ENCODE assay signal across 1 cellular context in the genomic region with DNA sequence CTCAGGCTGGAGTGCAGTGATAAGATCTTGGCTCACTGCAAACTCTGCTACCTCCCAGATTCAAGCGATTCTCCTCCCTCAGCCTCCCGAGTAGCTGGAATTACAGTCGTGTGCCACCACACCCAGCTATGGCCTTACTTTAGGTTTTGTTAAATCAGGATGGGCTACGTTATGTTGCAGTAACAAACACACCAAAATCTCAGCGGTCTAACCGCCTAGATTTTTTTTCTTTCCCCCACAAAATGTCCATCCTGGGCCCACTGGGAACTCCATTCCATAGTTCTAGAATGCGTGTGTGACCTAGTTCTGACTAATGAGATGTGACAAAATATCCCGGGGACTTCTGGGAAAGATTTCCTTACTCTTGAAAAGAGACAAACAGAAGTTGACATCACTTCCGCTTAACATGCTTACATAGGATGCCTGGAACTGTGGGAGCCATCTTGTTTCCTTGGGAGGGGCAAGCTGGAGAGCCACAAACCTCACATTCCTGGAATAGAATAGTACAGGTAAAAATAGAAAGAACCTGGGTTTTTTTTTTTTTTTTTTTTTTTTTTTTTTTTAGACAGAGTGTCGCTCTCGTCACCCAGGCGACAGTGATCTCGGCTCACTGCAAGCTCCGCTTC.
TF ChIP-seq lines count a peak whose summit lies in the region.

No MANE protein-coding gene starts in this region.

TF ChIP-seq in GM23338, 12 proteins besides CTCF, POLR2A, EP300 and RAD21 (continued from another document):
- TF ChIP-seq, protein P1, sequence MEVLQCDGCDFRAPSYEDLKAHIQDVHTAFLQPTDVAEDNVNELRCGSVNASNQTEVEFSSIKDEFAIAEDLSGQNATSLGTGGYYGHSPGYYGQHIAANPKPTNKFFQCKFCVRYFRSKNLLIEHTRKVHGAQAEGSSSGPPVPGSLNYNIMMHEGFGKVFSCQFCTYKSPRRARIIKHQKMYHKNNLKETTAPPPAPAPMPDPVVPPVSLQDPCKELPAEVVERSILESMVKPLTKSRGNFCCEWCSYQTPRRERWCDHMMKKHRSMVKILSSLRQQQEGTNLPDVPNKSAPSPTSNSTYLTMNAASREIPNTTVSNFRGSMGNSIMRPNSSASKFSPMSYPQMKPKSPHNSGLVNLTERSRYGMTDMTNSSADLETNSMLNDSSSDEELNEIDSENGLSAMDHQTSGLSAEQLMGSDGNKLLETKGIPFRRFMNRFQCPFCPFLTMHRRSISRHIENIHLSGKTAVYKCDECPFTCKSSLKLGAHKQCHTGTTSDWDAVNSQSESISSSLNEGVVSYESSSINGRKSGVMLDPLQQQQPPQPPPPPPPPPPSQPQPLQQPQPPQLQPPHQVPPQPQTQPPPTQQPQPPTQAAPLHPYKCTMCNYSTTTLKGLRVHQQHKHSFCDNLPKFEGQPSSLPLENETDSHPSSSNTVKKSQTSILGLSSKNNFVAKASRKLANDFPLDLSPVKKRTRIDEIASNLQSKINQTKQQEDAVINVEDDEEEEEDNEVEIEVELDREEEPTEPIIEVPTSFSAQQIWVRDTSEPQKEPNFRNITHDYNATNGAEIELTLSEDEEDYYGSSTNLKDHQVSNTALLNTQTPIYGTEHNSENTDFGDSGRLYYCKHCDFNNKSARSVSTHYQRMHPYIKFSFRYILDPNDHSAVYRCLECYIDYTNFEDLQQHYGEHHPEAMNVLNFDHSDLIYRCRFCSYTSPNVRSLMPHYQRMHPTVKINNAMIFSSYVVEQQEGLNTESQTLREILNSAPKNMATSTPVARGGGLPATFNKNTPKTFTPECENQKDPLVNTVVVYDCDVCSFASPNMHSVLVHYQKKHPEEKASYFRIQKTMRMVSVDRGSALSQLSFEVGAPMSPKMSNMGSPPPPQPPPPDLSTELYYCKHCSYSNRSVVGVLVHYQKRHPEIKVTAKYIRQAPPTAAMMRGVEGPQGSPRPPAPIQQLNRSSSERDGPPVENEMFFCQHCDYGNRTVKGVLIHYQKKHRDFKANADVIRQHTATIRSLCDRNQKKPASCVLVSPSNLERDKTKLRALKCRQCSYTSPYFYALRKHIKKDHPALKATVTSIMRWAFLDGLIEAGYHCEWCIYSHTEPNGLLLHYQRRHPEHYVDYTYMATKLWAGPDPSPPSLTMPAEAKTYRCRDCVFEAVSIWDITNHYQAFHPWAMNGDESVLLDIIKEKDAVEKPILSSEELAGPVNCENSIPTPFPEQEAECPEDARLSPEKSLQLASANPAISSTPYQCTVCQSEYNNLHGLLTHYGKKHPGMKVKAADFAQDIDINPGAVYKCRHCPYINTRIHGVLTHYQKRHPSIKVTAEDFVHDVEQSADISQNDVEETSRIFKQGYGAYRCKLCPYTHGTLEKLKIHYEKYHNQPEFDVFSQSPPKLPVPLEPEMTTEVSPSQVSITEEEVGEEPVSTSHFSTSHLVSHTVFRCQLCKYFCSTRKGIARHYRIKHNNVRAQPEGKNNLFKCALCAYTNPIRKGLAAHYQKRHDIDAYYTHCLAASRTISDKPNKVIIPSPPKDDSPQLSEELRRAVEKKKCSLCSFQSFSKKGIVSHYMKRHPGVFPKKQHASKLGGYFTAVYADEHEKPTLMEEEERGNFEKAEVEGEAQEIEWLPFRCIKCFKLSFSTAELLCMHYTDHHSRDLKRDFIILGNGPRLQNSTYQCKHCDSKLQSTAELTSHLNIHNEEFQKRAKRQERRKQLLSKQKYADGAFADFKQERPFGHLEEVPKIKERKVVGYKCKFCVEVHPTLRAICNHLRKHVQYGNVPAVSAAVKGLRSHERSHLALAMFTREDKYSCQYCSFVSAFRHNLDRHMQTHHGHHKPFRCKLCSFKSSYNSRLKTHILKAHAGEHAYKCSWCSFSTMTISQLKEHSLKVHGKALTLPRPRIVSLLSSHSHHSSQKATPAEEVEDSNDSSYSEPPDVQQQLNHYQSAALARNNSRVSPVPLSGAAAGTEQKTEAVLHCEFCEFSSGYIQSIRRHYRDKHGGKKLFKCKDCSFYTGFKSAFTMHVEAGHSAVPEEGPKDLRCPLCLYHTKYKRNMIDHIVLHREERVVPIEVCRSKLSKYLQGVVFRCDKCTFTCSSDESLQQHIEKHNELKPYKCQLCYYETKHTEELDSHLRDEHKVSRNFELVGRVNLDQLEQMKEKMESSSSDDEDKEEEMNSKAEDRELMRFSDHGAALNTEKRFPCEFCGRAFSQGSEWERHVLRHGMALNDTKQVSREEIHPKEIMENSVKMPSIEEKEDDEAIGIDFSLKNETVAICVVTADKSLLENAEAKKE (CRISPR knock-in tag; IDR thresholded peaks at IDR 0.05), result no peak
- no peak for TF ChIP-seq JUNB (IDR thresholded peaks at IDR 0.05; ENCODE audit: unreplicated experiment)
- TF ChIP-seq, protein P2, sequence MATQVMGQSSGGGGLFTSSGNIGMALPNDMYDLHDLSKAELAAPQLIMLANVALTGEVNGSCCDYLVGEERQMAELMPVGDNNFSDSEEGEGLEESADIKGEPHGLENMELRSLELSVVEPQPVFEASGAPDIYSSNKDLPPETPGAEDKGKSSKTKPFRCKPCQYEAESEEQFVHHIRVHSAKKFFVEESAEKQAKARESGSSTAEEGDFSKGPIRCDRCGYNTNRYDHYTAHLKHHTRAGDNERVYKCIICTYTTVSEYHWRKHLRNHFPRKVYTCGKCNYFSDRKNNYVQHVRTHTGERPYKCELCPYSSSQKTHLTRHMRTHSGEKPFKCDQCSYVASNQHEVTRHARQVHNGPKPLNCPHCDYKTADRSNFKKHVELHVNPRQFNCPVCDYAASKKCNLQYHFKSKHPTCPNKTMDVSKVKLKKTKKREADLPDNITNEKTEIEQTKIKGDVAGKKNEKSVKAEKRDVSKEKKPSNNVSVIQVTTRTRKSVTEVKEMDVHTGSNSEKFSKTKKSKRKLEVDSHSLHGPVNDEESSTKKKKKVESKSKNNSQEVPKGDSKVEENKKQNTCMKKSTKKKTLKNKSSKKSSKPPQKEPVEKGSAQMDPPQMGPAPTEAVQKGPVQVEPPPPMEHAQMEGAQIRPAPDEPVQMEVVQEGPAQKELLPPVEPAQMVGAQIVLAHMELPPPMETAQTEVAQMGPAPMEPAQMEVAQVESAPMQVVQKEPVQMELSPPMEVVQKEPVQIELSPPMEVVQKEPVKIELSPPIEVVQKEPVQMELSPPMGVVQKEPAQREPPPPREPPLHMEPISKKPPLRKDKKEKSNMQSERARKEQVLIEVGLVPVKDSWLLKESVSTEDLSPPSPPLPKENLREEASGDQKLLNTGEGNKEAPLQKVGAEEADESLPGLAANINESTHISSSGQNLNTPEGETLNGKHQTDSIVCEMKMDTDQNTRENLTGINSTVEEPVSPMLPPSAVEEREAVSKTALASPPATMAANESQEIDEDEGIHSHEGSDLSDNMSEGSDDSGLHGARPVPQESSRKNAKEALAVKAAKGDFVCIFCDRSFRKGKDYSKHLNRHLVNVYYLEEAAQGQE (IDR thresholded peaks at IDR 0.05; ENCODE audit: unreplicated experiment), result no peak
- no peak for TF ChIP-seq NANOG (IDR thresholded peaks at IDR 0.05; ENCODE audit: borderline replicate concordance)
- TF ChIP-seq POLR2AphosphoS5 (IDR thresholded peaks at IDR 0.05; ENCODE audit: low read depth), result no peak
